ENCODE assay signal across 8 cellular contexts in genomic region chr20:38962044-38962897, GRCh38. TPM values are rescaled to one million over a fixed set of nuclear protein-coding genes. Genes with fewer than 3 reads are reported as not detected.
DNase-seq lines count a peak whose midpoint lies in the region; ATAC-seq and TF ChIP-seq lines count a peak whose summit lies in the region.

A gene with protein sequence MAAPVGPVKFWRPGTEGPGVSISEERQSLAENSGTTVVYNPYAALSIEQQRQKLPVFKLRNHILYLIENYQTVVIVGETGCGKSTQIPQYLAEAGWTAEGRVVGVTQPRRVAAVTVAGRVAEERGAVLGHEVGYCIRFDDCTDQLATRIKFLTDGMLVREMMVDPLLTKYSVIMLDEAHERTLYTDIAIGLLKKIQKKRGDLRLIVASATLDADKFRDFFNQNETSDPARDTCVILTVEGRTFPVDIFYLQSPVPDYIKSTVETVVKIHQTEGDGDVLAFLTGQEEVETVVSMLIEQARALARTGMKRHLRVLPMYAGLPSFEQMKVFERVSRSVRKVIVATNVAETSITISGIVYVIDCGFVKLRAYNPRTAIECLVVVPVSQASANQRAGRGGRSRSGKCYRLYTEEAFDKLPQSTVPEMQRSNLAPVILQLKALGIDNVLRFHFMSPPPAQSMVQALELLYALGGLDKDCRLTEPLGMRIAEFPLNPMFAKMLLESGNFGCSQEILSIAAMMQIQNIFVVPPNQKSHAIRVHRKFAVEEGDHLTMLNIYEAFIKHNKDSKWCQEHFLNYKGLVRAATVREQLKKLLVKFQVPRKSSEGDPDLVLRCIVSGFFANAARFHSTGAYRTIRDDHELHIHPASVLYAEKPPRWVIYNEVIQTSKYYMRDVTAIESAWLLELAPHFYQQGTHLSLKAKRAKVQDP (plus strand): TSS chr20:38962344. CDS start chr20:38962368, 24 bp downstream.

- no peaks in the 10 kb centered on the region for H3K36me3 ChIP-seq in kidney epithelial cell (ENCODE audit: control insufficient read depth, insufficient read depth, low read length)

- ATAC-seq in GM19043 (IDR thresholded peaks at IDR 0.05; ENCODE audit: low read depth, unreplicated experiment) (peak; percentile 96), HG03378 (IDR thresholded peaks at IDR 0.05; ENCODE audit: unreplicated experiment) (peak; percentile 85)

- peak within 1 kb of the TSS; percentile 65 for H3K4me3 ChIP-seq in kidney epithelial cell (ENCODE audit: low read depth, low read length)

- H3K27me3 ChIP-seq in kidney epithelial cell (ENCODE audit: control insufficient read depth, insufficient read depth, low read length), result no peaks in the 10 kb centered on the region

- DNase-seq in Ammon's horn (ENCODE audit: low spot score), result peak; percentile 99
- DNase-seq in NCI-H460 (ENCODE audit: extremely low read depth, low read depth), result peak; percentile 96
- peak; percentile 98 for DNase-seq in activated CD4-positive, alpha-beta T cell treated with anti-CD3 and anti-CD28 coated beads for 1 hour
- peak; percentile 100 for DNase-seq in cerebellum (ENCODE audit: low spot score)
- peak; percentile 75 for DNase-seq in kidney epithelial cell (ENCODE audit: low read depth)
- peak; percentile 97 to 98 for DNase-seq in stimulated activated CD4-positive, alpha-beta T cell treated with anti-CD3 and anti-CD28 coated beads, Interleukin-15, amount 100 ng/mL, for 48 hours (ENCODE audit: low read depth in 2 of 2)

- peak; percentile 43 for TF ChIP-seq CTCF in kidney epithelial cell (IDR thresholded peaks at IDR 0.05; ENCODE audit: insufficient read depth, low read length, poor library complexity, severe bottlenecking)

RNA-seq across cellular contexts. Expression of the gene that starts here (rescaled TPM):
- total RNA-seq in NCI-H460 (2014; rRNA removed; shearing (Covaris generic)), result 12.1 TPM in 2 replicates
- polyA plus RNA-seq in NCI-H460 (2014; cell fraction: nucleus; rRNA removed), result 23.4 and 36.7 TPM in 2 replicates
- 13.1 TPM for total RNA-seq in cerebellum
- 7.4 and 8.6 TPM in 2 replicates for total RNA-seq in kidney epithelial cell

Comparison
In these comparisons a context has a peak if more than half of its experiments do, and no peak if none do; other contexts are left out.
1. Peak in every context shown above with its lines: DNase-seq, ATAC-seq and H3K4me3 ChIP-seq.